ENCODE assay signal across 20 cellular contexts in the genomic region with DNA sequence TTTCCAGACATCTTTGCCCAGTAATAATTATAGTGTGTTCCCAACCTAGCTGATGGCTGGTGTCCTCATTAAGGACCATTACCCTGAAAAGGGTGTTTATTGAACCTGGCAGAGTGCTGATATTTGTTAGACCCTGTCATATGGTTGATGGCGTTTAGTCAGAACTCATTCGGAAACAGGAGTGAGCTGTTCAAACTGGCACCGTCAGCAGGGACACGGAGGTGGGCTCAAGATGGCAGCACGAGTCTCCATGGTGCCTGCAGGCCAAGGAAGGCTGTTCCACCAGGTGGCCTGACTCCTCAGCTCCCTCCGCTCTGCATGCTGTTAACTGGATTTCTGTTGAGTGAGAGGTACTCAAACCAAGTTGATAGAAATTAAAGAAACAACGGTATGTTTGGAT.
A peak's percentile ranks its signal among the peaks of the same experiment; 100 is the strongest.
DNase-seq lines count a peak whose midpoint lies in the region; ATAC-seq and TF ChIP-seq lines count a peak whose summit lies in the region.
"Had no signal": no experiment of that assay in that cellular context is flagged by ENCODE, and none has a peak within 500 bp of the region (broad histone marks: within the 10 kb centered on the region; RNA-seq: fewer than 3 reads in every experiment).

No MANE protein-coding gene starts in this region.

- H3K27ac ChIP-seq in tibial artery (no peak overlapping the region), foreskin keratinocyte (no peak overlapping the region)
- H3K27ac ChIP-seq: A549 had no signal

- no peak overlapping the region for H3K4me3 ChIP-seq in tibial artery
- H3K4me3 ChIP-seq: A549; BLaER1 treated with 17β-estradiol and CSF1 and Interleukin-3, amounts not matched to agents 10 nM and 100 nM; GM23338; HAP-1 had no signal

- ATAC-seq in HG03378 (IDR thresholded peaks at IDR 0.05; ENCODE audit: unreplicated experiment) = no peak
- no peak for ATAC-seq in foreskin keratinocyte
- ATAC-seq: A549, GM23338 had no signal

- no peaks in the 10 kb centered on the region for H3K36me3 ChIP-seq in tibial artery
- H3K36me3 ChIP-seq: BE2C; BLaER1 treated with 17β-estradiol and CSF1 and Interleukin-3, amounts not matched to agents 10 nM and 100 nM; HAP-1 had no signal

- H3K4me1 ChIP-seq in tibial artery (no peaks in the 10 kb centered on the region), foreskin keratinocyte (no peaks in the 10 kb centered on the region)
- H3K4me1 ChIP-seq: A549, HAP-1 had no signal

- intact Hi-C loops in tibial artery (cut with DNase I; ENCODE audit: low total_unique reads) = no loop called here

- DNase-seq in ELF-1 (ENCODE audit: low read depth, low spot score) (peak; percentile 4), ecto neural progenitor cell (ENCODE audit: low spot score) (peak; percentile 15), islet precursor cell (peak; percentile 38), tibial artery (peak; percentile 1 to 7), foreskin keratinocyte (no peak)
- DNase-seq in activated CD8-positive, alpha-beta memory T cell treated with anti-CD3 and anti-CD28 coated beads for 24 hours = no peak
- DNase-seq: 8988T; ACHN; AML-193; BE2C; CD4-positive, alpha-beta T cell; CD8-positive, alpha-beta memory T cell; DMS53; DMS79 treated with DMSO at 0.1 percent for 48 hours; HFFc6 had no signal

- peaks cover 0 to 2% of the 10 kb centered on the region in 2 donors for H3K27me3 ChIP-seq in tibial artery
- no peaks in the 10 kb centered on the region for H3K27me3 ChIP-seq in foreskin keratinocyte
- H3K27me3 ChIP-seq: BE2C; BLaER1 treated with 17β-estradiol and CSF1 and Interleukin-3, amounts not matched to agents 10 nM and 100 nM had no signal

- TF ChIP-seq CTCF in tibial artery (IDR thresholded peaks at IDR 0.05) (no peak), foreskin keratinocyte (conservative IDR thresholded peaks at IDR 0.05) (no peak)

- H3K9me3 ChIP-seq in tibial artery = no peaks in the 10 kb centered on the region
- H3K9me3 ChIP-seq: A549; BE2C; BLaER1 treated with 17β-estradiol and CSF1 and Interleukin-3, amounts not matched to agents 10 nM and 100 nM; HAP-1 had no signal

Comparison
In these comparisons a context has a peak if more than half of its experiments do, and no peak if none do; other contexts are left out.
1. DNase-seq: peak in ELF-1 (single experiment), ecto neural progenitor cell (single experiment), islet precursor cell (single experiment) and tibial artery (2 of 2); none in activated CD8-positive, alpha-beta memory T cell treated with anti-CD3 and anti-CD28 coated beads for 24 hours (single experiment) and foreskin keratinocyte (0 of 2).